22 cellular contexts compared by ENCODE assay signal in the genomic region with DNA sequence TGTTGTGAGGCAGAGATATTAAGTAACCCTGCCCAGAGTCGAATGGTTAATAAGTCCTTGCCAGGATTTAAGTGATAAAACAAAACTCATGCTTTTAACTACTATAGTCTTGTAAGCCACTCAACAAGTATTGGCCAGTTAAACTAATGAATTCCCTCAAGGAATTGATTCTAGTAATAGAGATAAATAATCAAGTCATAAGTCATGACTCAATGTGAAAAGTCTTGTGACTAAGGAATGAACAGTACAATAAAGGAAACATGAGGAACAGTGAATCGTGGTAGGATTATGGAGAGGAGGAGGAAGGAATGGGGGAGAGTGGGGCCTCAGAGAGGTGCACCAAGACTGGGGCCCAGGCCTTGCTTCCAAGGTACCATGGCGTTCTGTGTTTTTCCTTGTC.
"Had no signal": no experiment of that assay in that cellular context is flagged by ENCODE, and none has a peak within 500 bp of the region (broad histone marks: within the 10 kb centered on the region; RNA-seq: fewer than 3 reads in every experiment).

No MANE protein-coding gene starts in this region.

- H3K4me1 Mint-ChIP-seq: activated naive CD8-positive, alpha-beta T cell treated with anti-CD3 and anti-CD28 coated beads for 36 hours had no signal

- H3K27ac ChIP-seq: colonic mucosa, epithelial cell of prostate, gastrocnemius medialis, sigmoid colon, stomach, transverse colon, vagina had no signal

- H3K27ac Mint-ChIP-seq: activated naive CD8-positive, alpha-beta T cell treated with anti-CD3 and anti-CD28 coated beads for 36 hours; naive thymus-derived CD4-positive, alpha-beta T cell; stimulated activated memory B cell treated with anti-CD40 and anti-IgM and Interleukin-4, amounts not matched to agents 10 μg/mL and 1 μg/mL and 100 μg/mL, for 72 hours; T-helper 1 cell treated with Interleukin-12 subunit alpha and Interleukin-12 subunit beta and Interleukin-4 antibody, amounts not matched to agents 30 μg/mL and 1 μg/mL, for 36 hours; WTC11 had no signal

- H3K9me3 ChIP-seq: colonic mucosa, gastrocnemius medialis, sigmoid colon, stomach, transverse colon, vagina had no signal

- H3K27me3 Mint-ChIP-seq: activated naive CD8-positive, alpha-beta T cell treated with anti-CD3 and anti-CD28 coated beads for 36 hours; stimulated activated memory B cell treated with anti-CD40 and anti-IgM and Interleukin-4, amounts not matched to agents 10 μg/mL and 1 μg/mL and 100 μg/mL, for 72 hours had no signal

- H3K4me3 Mint-ChIP-seq: activated naive CD8-positive, alpha-beta T cell treated with anti-CD3 and anti-CD28 coated beads for 36 hours; naive thymus-derived CD4-positive, alpha-beta T cell; neural crest cell; stimulated activated memory B cell treated with anti-CD40 and anti-IgM and Interleukin-4, amounts not matched to agents 10 μg/mL and 1 μg/mL and 100 μg/mL, for 72 hours; T-helper 1 cell treated with Interleukin-12 subunit alpha and Interleukin-12 subunit beta and Interleukin-4 antibody, amounts not matched to agents 30 μg/mL and 1 μg/mL, for 36 hours; WTC11 had no signal

- H3K4me2 ChIP-seq: smooth muscle cell had no signal

- H3K9me3 Mint-ChIP-seq: activated naive CD8-positive, alpha-beta T cell treated with anti-CD3 and anti-CD28 coated beads for 36 hours; stimulated activated memory B cell treated with anti-CD40 and anti-IgM and Interleukin-4, amounts not matched to agents 10 μg/mL and 1 μg/mL and 100 μg/mL, for 72 hours; T-helper 1 cell treated with Interleukin-12 subunit alpha and Interleukin-12 subunit beta and Interleukin-4 antibody, amounts not matched to agents 30 μg/mL and 1 μg/mL, for 36 hours had no signal

- DNase-seq: activated CD8-positive, alpha-beta memory T cell treated with anti-CD3 and anti-CD28 coated beads, Interleukin-2, amount 50 U/mL, for 4 hours; activated naive CD4-positive, alpha-beta T cell treated with Interleukin-2 at 50 U/mL for 16 hours; activated naive CD8-positive, alpha-beta T cell treated with anti-CD3 and anti-CD28 coated beads for 36 hours; activated T-cell treated with anti-CD3 and anti-CD28 coated beads, Interleukin-2, amount 50 U/mL, for 48 hours; colonic mucosa; gastrocnemius medialis; hippocampal formation; mesendoderm; naive thymus-derived CD4-positive, alpha-beta T cell; retina; sigmoid colon; stimulated activated CD4-positive, alpha-beta T cell treated with anti-CD3 and anti-CD28 coated beads, Interleukin-15, amount 100 ng/mL, for 24 hours; stomach; T1000; transverse colon had no signal

- H3K36me3 ChIP-seq: colonic mucosa, gastrocnemius medialis, sigmoid colon, stomach, transverse colon, vagina had no signal

- H3K4me1 ChIP-seq: colonic mucosa, sigmoid colon, vagina had no signal

- H3K27me3 ChIP-seq: colonic mucosa, gastrocnemius medialis, sigmoid colon, stomach, transverse colon, vagina had no signal

- H3K4me3 ChIP-seq: colonic mucosa, gastrocnemius medialis, sigmoid colon, smooth muscle cell, stomach, transverse colon, vagina had no signal

- H3K36me3 Mint-ChIP-seq: activated naive CD8-positive, alpha-beta T cell treated with anti-CD3 and anti-CD28 coated beads for 36 hours; stimulated activated memory B cell treated with anti-CD40 and anti-IgM and Interleukin-4, amounts not matched to agents 10 μg/mL and 1 μg/mL and 100 μg/mL, for 72 hours had no signal
